ENCODE assay signal across 9 cellular contexts in genomic region chr16:84065536-84066132, GRCh38. TPM values are rescaled to one million over a fixed set of nuclear protein-coding genes. Genes with fewer than 3 reads are reported as not detected.
A peak's percentile ranks its signal among the peaks of the same experiment; 100 is the strongest.
DNase-seq lines count a peak whose midpoint lies in the region; ATAC-seq and TF ChIP-seq lines count a peak whose summit lies in the region.
"Had no signal": no experiment of that assay in that cellular context is flagged by ENCODE, and none has a peak within 500 bp of the region (broad histone marks: within the 10 kb centered on the region; RNA-seq: fewer than 3 reads in every experiment).

No MANE protein-coding gene starts in this region.

- H3K27ac ChIP-seq in right atrium auricular region (no peak overlapping the region), gastrocnemius medialis (no peak overlapping the region)

- no peak overlapping the region for H3K27ac Mint-ChIP-seq in activated T-cell treated with anti-CD3 and anti-CD28 coated beads, Interleukin-2, amount 50 U/mL, for 72 hours

- H3K27me3 Mint-ChIP-seq in activated T-cell treated with anti-CD3 and anti-CD28 coated beads, Interleukin-2, amount 50 U/mL, for 72 hours (ENCODE audit: low read depth), result no peaks in the 10 kb centered on the region

- TF ChIP-seq CTCF in AG04449 (IDR thresholded peaks at IDR 0.05; ENCODE audit: insufficient read depth, low read length, missing control alignments) (peak; percentile 77), GM12865 (IDR thresholded peaks at IDR 0.05; ENCODE audit: insufficient read depth, low read depth, low read length, missing control alignments) (peak; percentile 56), right atrium auricular region (IDR thresholded peaks at IDR 0.05) (peak; percentile 39 to 65), gastrocnemius medialis (IDR thresholded peaks at IDR 0.05 in 4 of 5, conservative IDR thresholded peaks at IDR 0.05 in 1 of 5) (peak; percentile 35 to 60 (median 54))

- H3K36me3 Mint-ChIP-seq in activated T-cell treated with anti-CD3 and anti-CD28 coated beads, Interleukin-2, amount 50 U/mL, for 72 hours (ENCODE audit: insufficient read depth in 2 of 2), result peaks cover 0 to 18% of the 10 kb centered on the region in 2 donors

- H3K36me3 ChIP-seq in right atrium auricular region (peaks cover 80% of the 10 kb centered on the region), gastrocnemius medialis (peaks cover 14 to 96% of the 10 kb centered on the region in 2 donors)

- H3K4me1 ChIP-seq in right atrium auricular region, result peaks cover 0 to 11% of the 10 kb centered on the region in 2 donors
- H3K4me1 ChIP-seq in gastrocnemius medialis, result no peaks in the 10 kb centered on the region

- CTCF ChIA-PET in AG04449 (lab: Yijun Ruan, JAX), result interaction anchor here (0.6 to 20.0 kb wide), 59 partner anchors 9 to 433 kb away, joined by 3 to 662 read pairs (median 4); partner anchors contain the start of genes DNAAF1, HSDL1, MBTPS1 and OSGIN1

- H3K9me3 ChIP-seq in right atrium auricular region (no peaks in the 10 kb centered on the region), gastrocnemius medialis (no peaks in the 10 kb centered on the region)

- no peak for DNase-seq in AG04449 (ENCODE audit: low read depth, low spot score)
- peak; percentile 32 for DNase-seq in GM12865 (ENCODE audit: low read depth)
- DNase-seq in NCI-H2227 treated with DMSO at 0.1 percent for 48 hours (lab: John Stamatoyannopoulos, UW), result peak; percentile 56
- DNase-seq in activated T-cell treated with anti-CD3 and anti-CD28 coated beads, Interleukin-2, amount 50 U/mL, for 72 hours, result peak; percentile 31 to 44
- DNase-seq in right atrium auricular region (ENCODE audit: low spot score), result no peak
- peak in 1 of 2 donors; percentile 49 for DNase-seq in gastrocnemius medialis
- DNase-seq in GM19238 (ENCODE audit: insufficient read length, low spot score), result no peak
- no peak for DNase-seq in activated effector memory CD4-positive, alpha-beta T cell treated with anti-CD3 and anti-CD28 coated beads, Interleukin-2, amount 50 U/mL, for 16 hours

- H3K27me3 ChIP-seq in right atrium auricular region (no peaks in the 10 kb centered on the region), gastrocnemius medialis (no peaks in the 10 kb centered on the region)

- no peaks in the 10 kb centered on the region for H3K9me3 Mint-ChIP-seq in activated T-cell treated with anti-CD3 and anti-CD28 coated beads, Interleukin-2, amount 50 U/mL, for 72 hours

- H3K4me3 ChIP-seq in AG04449 (ENCODE audit: low read depth, low read length), result no peak overlapping the region
- no peak overlapping the region for H3K4me3 ChIP-seq in GM12865 (ENCODE audit: low read depth, low read length)
- no peak overlapping the region for H3K4me3 ChIP-seq in right atrium auricular region
- no peak overlapping the region for H3K4me3 ChIP-seq in gastrocnemius medialis

- no peak overlapping the region for H3K4me3 Mint-ChIP-seq in activated T-cell treated with anti-CD3 and anti-CD28 coated beads, Interleukin-2, amount 50 U/mL, for 72 hours

- ATAC-seq in activated T-cell treated with anti-CD3 and anti-CD28 coated beads, Interleukin-2, amount 50 U/mL, for 72 hours (replicated peaks in 1 of 2), result peak; percentile 39 to 45
- ATAC-seq in gastrocnemius medialis, result peak in 1 of 2 donors; percentile 75

- TF ChIP-seq POLR2A in gastrocnemius medialis (IDR thresholded peaks at IDR 0.05), result no peak

- POLR2A ChIA-PET in AG04449 (lab: Yijun Ruan, JAX), result interaction anchor here (0.6 kb wide), 1 partner anchor 108 kb away, joined by 3 read pairs; no protein-coding TSS in a partner anchor

- intact Hi-C loops in gastrocnemius medialis (cut with DNase I; ENCODE audit: low total_unique reads), result no loop called here

- peaks cover 10% of the 10 kb centered on the region for H3K4me1 Mint-ChIP-seq in activated T-cell treated with anti-CD3 and anti-CD28 coated beads, Interleukin-2, amount 50 U/mL, for 72 hours (ENCODE audit: low read depth)

- in situ Hi-C loops in gastrocnemius medialis (cut with MboI; ENCODE audit: low sequenced_read_pairs in 4 of 4), result loop anchor here (10.0 to 25.0 kb wide), 5 partner anchors 101 to 251 kb away; partner anchors contain the start of genes NECAB2 (in 2 of the 4) and OSGIN1 (in 2 of the 4)

RNA-seq across cellular contexts. Expression of gene SLC38A8, which starts 23.0 kb away (rescaled TPM):
- total RNA-seq in activated T-cell treated with anti-CD3 and anti-CD28 coated beads, Interleukin-2, amount 50 U/mL, for 72 hours, result not detected
- not detected for total RNA-seq in right atrium auricular region
- total RNA-seq in gastrocnemius medialis, result not detected
- total RNA-seq: subcutaneous adipose tissue had no signal

RNA-seq across cellular contexts. Expression of gene MBTPS1, which starts 51.1 kb away (rescaled TPM):
- 10 to 100 TPM; 36.6 to 42.0 TPM for total RNA-seq in activated T-cell treated with anti-CD3 and anti-CD28 coated beads, Interleukin-2, amount 50 U/mL, for 72 hours
- total RNA-seq in right atrium auricular region (10 to 100 TPM; 75.3 to 77.5 TPM), gastrocnemius medialis (10 to 100 TPM; 28.8 to 44.3 (median 38.5) TPM)

Comparison
In these comparisons a context has a peak if more than half of its experiments do, and no peak if none do; other contexts are left out.
1. DNase-seq: peak in GM12865 (single experiment), NCI-H2227 treated with DMSO at 0.1 percent for 48 hours (single experiment) and activated T-cell treated with anti-CD3 and anti-CD28 coated beads, Interleukin-2, amount 50 U/mL, for 72 hours (2 of 2); none in AG04449 (single experiment), right atrium auricular region (single experiment), GM19238 (single experiment) and activated effector memory CD4-positive, alpha-beta T cell treated with anti-CD3 and anti-CD28 coated beads, Interleukin-2, amount 50 U/mL, for 16 hours (single experiment).
2. Peak in every context shown above with its lines, with median percentiles within 50 percentile points of each other: CTCF ChIP-seq.